21 cellular contexts compared by ENCODE assay signal in genomic region chr12:24760162-24760561, GRCh38.
DNase-seq lines count a peak whose midpoint lies in the region; ATAC-seq and TF ChIP-seq lines count a peak whose summit lies in the region.
"Had no signal": no experiment of that assay in that cellular context is flagged by ENCODE, and none has a peak within 500 bp of the region (broad histone marks: within the 10 kb centered on the region; RNA-seq: fewer than 3 reads in every experiment).

No MANE protein-coding gene starts in this region.

- H3K9ac ChIP-seq in mammary epithelial cell (ENCODE audit: insufficient read depth, low read length) = no peak overlapping the region
- H3K9ac ChIP-seq: SK-N-SH had no signal

- no peaks in the 10 kb centered on the region for H4K20me1 ChIP-seq in mammary epithelial cell (ENCODE audit: insufficient read depth, low read length)

- CTCF ChIA-PET in mammary epithelial cell (lab: Charles Lee; ENCODE audit: low non-redundant PET) = no interaction called here

- DNase-seq in Ammon's horn (ENCODE audit: low spot score) = peak; percentile 43
- DNase-seq in NCI-H1048 (lab: John Stamatoyannopoulos, UW) = peak; percentile 50
- peak; percentile 65 for DNase-seq in mammary epithelial cell
- DNase-seq in NCI-H1694 (lab: John Stamatoyannopoulos, UW) = no peak
- no peak for DNase-seq in activated CD8-positive, alpha-beta memory T cell treated with anti-CD3 and anti-CD28 coated beads for 24 hours
- no peak for DNase-seq in mucosa of gallbladder (ENCODE audit: low spot score)
- DNase-seq: activated CD4-positive, alpha-beta T cell treated with anti-CD3 and anti-CD28 coated beads, Interleukin-2, amount 50 U/mL, for 4 hours; activated T-cell treated with anti-CD3 and anti-CD28 coated beads, Interleukin-2, amount 50 U/mL, for 24 hours; effector CD4-positive, alpha-beta T cell; hippocampal formation; left lung; NCI-H146; PC-3; SK-N-SH; stimulated activated naive CD8-positive, alpha-beta T cell treated with anti-CD3 and anti-CD28 coated beads, Interleukin-15, Interleukin-2, amounts not matched to agents 100 U/mL and 50 U/mL, for 24 hours had no signal

- H3K27ac ChIP-seq in mammary epithelial cell (ENCODE audit: insufficient read depth, low read depth, low read length) = peak overlapping the region; percentile 17
- H3K27ac ChIP-seq in mesodermal cell (ENCODE audit: low read depth, low read length, severe bottlenecking) = peak overlapping the region; percentile 95
- H3K27ac ChIP-seq: A549, cardiac muscle cell, prostate gland had no signal

- no peak overlapping the region for H3K4me2 ChIP-seq in mammary epithelial cell (ENCODE audit: insufficient read depth, low read depth, low read length)
- H3K4me2 ChIP-seq: A549, SK-N-SH had no signal

- BruUV-seq in mammary epithelial cell (replicated peaks; lab: Mats Ljungman, UMichigan) = no TSS peak

- H3K36me3 ChIP-seq in mammary epithelial cell (ENCODE audit: insufficient read depth, low read length) = no peaks in the 10 kb centered on the region
- no peaks in the 10 kb centered on the region for H3K36me3 ChIP-seq in mesodermal cell (ENCODE audit: control insufficient read depth, insufficient read depth, low read length)
- H3K36me3 ChIP-seq: cardiac muscle cell, left lung, prostate gland had no signal

- no peaks in the 10 kb centered on the region for H3K27me3 ChIP-seq in mammary epithelial cell (ENCODE audit: insufficient read depth, low read length)
- H3K27me3 ChIP-seq: cardiac muscle cell, left lung had no signal

- H3K4me1 ChIP-seq in mammary epithelial cell (ENCODE audit: insufficient read depth, low read length) (peaks cover 30% of the 10 kb centered on the region), mesodermal cell (ENCODE audit: control insufficient read depth, insufficient read depth, low read length, poor library complexity, severe bottlenecking) (peaks cover 52% of the 10 kb centered on the region)
- H3K4me1 ChIP-seq: A549, prostate gland had no signal

- H3K4me3 ChIP-seq in mammary epithelial cell (replicated peaks in 1 of 3; ENCODE audit: insufficient read depth in 1 of 3, low read depth in 2 of 3, low read length in 3 of 3) (no peak overlapping the region), mesodermal cell (ENCODE audit: extremely low read depth, insufficient read depth, low read length, poor library complexity, severe bottlenecking) (no peak overlapping the region)
- H3K4me3 ChIP-seq: A549, cardiac muscle cell, left lung, prostate gland had no signal

- peak overlapping the region; percentile 20 for H2AFZ ChIP-seq in mammary epithelial cell (ENCODE audit: low read depth, low read length)

- no peak for ATAC-seq in HG02970 (IDR thresholded peaks at IDR 0.05; ENCODE audit: low FRiP score, unreplicated experiment)
- ATAC-seq: A549; activated naive CD4-positive, alpha-beta T cell treated with anti-CD3 and anti-CD28 coated beads, Interleukin-2, amount 50 U/mL, for 72 hours; PC-3; stimulated activated naive CD8-positive, alpha-beta T cell treated with anti-CD3 and anti-CD28 coated beads, Interleukin-15, Interleukin-2, amounts not matched to agents 100 U/mL and 50 U/mL, for 24 hours had no signal

- H3K79me2 ChIP-seq in mammary epithelial cell (ENCODE audit: insufficient read depth, low read length) = no peaks in the 10 kb centered on the region

- intact Hi-C loops in mammary epithelial cell (cut with micrococcal nuclease) = no loop called here

- dilution Hi-C loops in mammary epithelial cell (cut with HindIII; ENCODE audit: low sequenced_read_pairs) = no loop called here

- no peak for TF ChIP-seq CTCF in mammary epithelial cell (conservative IDR thresholded peaks at IDR 0.05 in 1 of 2, IDR thresholded peaks at IDR 0.05 in 1 of 2; ENCODE audit: extremely low read depth in 1 of 2, insufficient read depth in 1 of 2, low read depth in 1 of 2, low read length in 2 of 2)

- no peaks in the 10 kb centered on the region for H3K9me3 ChIP-seq in mammary epithelial cell (replicated peaks; ENCODE audit: insufficient read depth, low read length)
- H3K9me3 ChIP-seq in mesodermal cell (ENCODE audit: control insufficient read depth, low read length) = no peaks in the 10 kb centered on the region
- H3K9me3 ChIP-seq: A549, left lung, prostate gland, SK-N-SH had no signal

- WGBS in mammary epithelial cell (ENCODE audit: low coverage, missing lambda C conversion rate) = 13% methylated on average over 1 of the region's 1 CpG
- no CpG with 5 or more reads among the region's 1 CpG for WGBS in mesodermal cell (ENCODE audit: insufficient coverage in 2 of 2), 2 experiments

- in situ Hi-C loops in mammary epithelial cell (cut with MboI; ENCODE audit: low sequenced_read_pairs in 2 of 2) = no loop called here

Comparison
In these comparisons a context has a peak if more than half of its experiments do, and no peak if none do; other contexts are left out.
1. DNase-seq: peak in Ammon's horn (single experiment), NCI-H1048 (single experiment) and mammary epithelial cell (single experiment); none in NCI-H1694 (single experiment), activated CD8-positive, alpha-beta memory T cell treated with anti-CD3 and anti-CD28 coated beads for 24 hours (single experiment) and mucosa of gallbladder (single experiment).